ENCODE assay signal across 32 cellular contexts in genomic region chr12:32847287-32847686, GRCh38.
"Had no signal": no experiment of that assay in that cellular context is flagged by ENCODE, and none has a peak within 500 bp of the region (broad histone marks: within the 10 kb centered on the region; RNA-seq: fewer than 3 reads in every experiment).

No MANE protein-coding gene starts in this region.

- H3K27ac Mint-ChIP-seq: immature natural killer cell; memory B cell; naive thymus-derived CD4-positive, alpha-beta T cell; natural killer cell treated with Interleukin-12 subunit alpha and Interleukin-12 subunit beta and Interleukin-15 and Interleukin-18, amount 100 ng/mL, for 72 hours; stimulated activated naive B cell treated with anti-CD40 and anti-IgM and Interleukin-4, amounts not matched to agents 10 μg/mL and 1 μg/mL and 100 μg/mL, for 72 hours had no signal

- H3K4me1 ChIP-seq: left lung, pancreas, prostate gland, stomach, testis, thyroid gland, transverse colon, upper lobe of left lung, vagina had no signal

- H3K4me3 Mint-ChIP-seq: immature natural killer cell; memory B cell; naive thymus-derived CD4-positive, alpha-beta T cell; natural killer cell treated with Interleukin-12 subunit alpha and Interleukin-12 subunit beta and Interleukin-15 and Interleukin-18, amount 100 ng/mL, for 72 hours; neural crest cell; stimulated activated naive B cell treated with anti-CD40 and anti-IgM and Interleukin-4, amounts not matched to agents 10 μg/mL and 1 μg/mL and 100 μg/mL, for 72 hours had no signal

- H3K36me3 ChIP-seq: left lung, prostate gland, thyroid gland, upper lobe of left lung, vagina had no signal

- H3K27ac ChIP-seq: left lung, pancreas, prostate gland, skin epidermis, stomach, testis, thyroid gland, transverse colon, upper lobe of left lung, vagina had no signal

- H3K36me3 Mint-ChIP-seq: immature natural killer cell; memory B cell; naive thymus-derived CD4-positive, alpha-beta T cell; natural killer cell treated with Interleukin-12 subunit alpha and Interleukin-12 subunit beta and Interleukin-15 and Interleukin-18, amount 100 ng/mL, for 72 hours; stimulated activated naive B cell treated with anti-CD40 and anti-IgM and Interleukin-4, amounts not matched to agents 10 μg/mL and 1 μg/mL and 100 μg/mL, for 72 hours had no signal

- DNase-seq: hippocampal formation; immature natural killer cell; kidney; left colon; left lung; midbrain; mucosa of descending colon; naive thymus-derived CD4-positive, alpha-beta T cell; nucleus accumbens; pancreas; posterior cingulate gyrus; retina; right cardiac atrium; stimulated activated CD4-positive, alpha-beta T cell treated with anti-CD3 and anti-CD28 coated beads, Interleukin-12 subunit alpha, Interleukin-12 subunit beta, amount 100 ng/mL, for 4 hours; stimulated activated CD4-positive, alpha-beta T cell treated with anti-CD3 and anti-CD28 coated beads, Interleukin-15, amount 100 ng/mL, for 24 hours; stimulated activated CD4-positive, alpha-beta T cell treated with anti-CD3 and anti-CD28 coated beads, Interleukin-2, amount 100 ng/mL, for 24 hours; stimulated activated CD4-positive, alpha-beta T cell treated with anti-CD3 and anti-CD28 coated beads, Interleukin-4, amount 100 ng/mL, for 1 hour; stimulated activated naive B cell treated with anti-CD40 and anti-IgM and Interleukin-4, amounts not matched to agents 10 μg/mL and 1 μg/mL and 100 μg/mL, for 72 hours; stimulated activated naive CD8-positive, alpha-beta T cell treated with anti-CD3 and anti-CD28 coated beads, Interleukin-15, Interleukin-2, amounts not matched to agents 100 U/mL and 50 U/mL, for 24 hours; stomach; testis; thyroid gland; transverse colon; upper lobe of left lung had no signal

- H3K27me3 ChIP-seq: left lung, pancreas, stomach, testis, thyroid gland, transverse colon, upper lobe of left lung, vagina had no signal

- H3K4me1 Mint-ChIP-seq: immature natural killer cell; memory B cell; naive thymus-derived CD4-positive, alpha-beta T cell; stimulated activated naive B cell treated with anti-CD40 and anti-IgM and Interleukin-4, amounts not matched to agents 10 μg/mL and 1 μg/mL and 100 μg/mL, for 72 hours had no signal

- H3K4me3 ChIP-seq: left lung, mucosa of descending colon, pancreas, prostate gland, skin epidermis, stomach, testis, thyroid gland, transverse colon, upper lobe of left lung, vagina had no signal

- FAIRE-seq: islet of Langerhans, kidney, pancreas had no signal

- H3K9me3 ChIP-seq: left lung, mucosa of descending colon, pancreas, prostate gland, stomach, testis, thyroid gland, transverse colon, upper lobe of left lung, vagina had no signal

- ATAC-seq: left colon; left lung; mucosa of descending colon; naive thymus-derived CD4-positive, alpha-beta T cell; natural killer cell treated with Interleukin-12 subunit alpha and Interleukin-12 subunit beta and Interleukin-15 and Interleukin-18, amount 100 ng/mL, for 72 hours; pancreas; sciatic nerve; stimulated activated naive B cell treated with anti-CD40 and anti-IgM and Interleukin-4, amounts not matched to agents 10 μg/mL and 1 μg/mL and 100 μg/mL, for 72 hours; stimulated activated naive CD8-positive, alpha-beta T cell treated with anti-CD3 and anti-CD28 coated beads, Interleukin-15, Interleukin-2, amounts not matched to agents 100 U/mL and 50 U/mL, for 24 hours had no signal

- H3K9me3 Mint-ChIP-seq: immature natural killer cell; memory B cell; natural killer cell treated with Interleukin-12 subunit alpha and Interleukin-12 subunit beta and Interleukin-15 and Interleukin-18, amount 100 ng/mL, for 72 hours; neural crest cell; stimulated activated naive B cell treated with anti-CD40 and anti-IgM and Interleukin-4, amounts not matched to agents 10 μg/mL and 1 μg/mL and 100 μg/mL, for 72 hours had no signal
